9 cellular contexts compared by ENCODE assay signal in the genomic region with DNA sequence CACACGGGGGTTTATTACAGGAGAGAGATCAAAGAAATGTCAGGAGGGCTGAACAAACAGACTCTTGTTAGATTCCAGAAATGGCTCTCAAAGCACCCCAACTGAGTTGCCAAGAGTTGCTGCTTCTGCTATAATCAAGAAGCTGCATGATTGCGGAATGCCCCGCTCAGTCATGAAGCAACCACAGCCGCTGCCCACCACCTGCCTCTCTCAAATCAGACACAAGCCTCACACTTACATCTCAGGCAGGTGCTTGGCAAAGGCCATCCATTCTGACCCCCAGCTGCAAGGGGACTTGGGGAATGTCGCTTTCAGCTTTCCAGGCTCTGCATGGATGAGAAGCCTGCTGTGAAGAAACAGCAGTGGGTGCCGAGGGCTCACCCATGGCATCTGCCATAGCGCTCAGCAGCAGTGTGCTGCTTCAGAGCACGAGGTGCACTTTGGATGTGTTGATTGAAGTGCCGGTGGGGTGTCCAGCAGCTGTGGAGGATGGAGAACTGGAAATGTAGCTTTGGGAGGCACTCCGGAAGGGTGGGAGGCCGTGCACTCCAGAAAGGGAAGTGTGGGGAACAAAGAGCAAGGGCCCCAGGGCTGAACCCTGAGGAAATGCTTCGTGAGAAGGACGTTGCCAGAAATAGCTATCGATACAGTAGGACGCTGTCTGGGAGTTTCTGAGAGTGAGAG. TPM values are rescaled to one million over a fixed set of nuclear protein-coding genes. Genes with fewer than 3 reads are reported as not detected.
DNase-seq lines count a peak whose midpoint lies in the region; ATAC-seq and TF ChIP-seq lines count a peak whose summit lies in the region.
"Had no signal": no experiment of that assay in that cellular context is flagged by ENCODE, and none has a peak within 500 bp of the region (broad histone marks: within the 10 kb centered on the region; RNA-seq: fewer than 3 reads in every experiment).

No MANE protein-coding gene starts in this region.

- peak overlapping the region; percentile 5 for H3K4me3 Mint-ChIP-seq in chondrocyte (ENCODE audit: unreplicated experiment)
- H3K4me3 Mint-ChIP-seq in naive thymus-derived CD8-positive, alpha-beta T cell: peak overlapping the region in 9 of 10 donors; percentile 29 to 84 (median 52)

- no peak overlapping the region for H3K27ac Mint-ChIP-seq in chondrocyte (ENCODE audit: unreplicated experiment)
- H3K27ac Mint-ChIP-seq in naive thymus-derived CD8-positive, alpha-beta T cell: peak overlapping the region in 9 of 10 donors; percentile 29 to 81 (median 66)

- TF ChIP-seq CTCF in chondrocyte (IDR thresholded peaks at IDR 0.05): no peak

- peak; percentile 21 for DNase-seq in DMS153 treated with DMSO at 0.1 percent for 48 hours (lab: John Stamatoyannopoulos, UW; ENCODE audit: unreplicated experiment)
- DNase-seq in NCI-H1417 (lab: John Stamatoyannopoulos, UW): peak; percentile 54 to 97 (median 88)
- no peak for DNase-seq in chondrocyte (ENCODE audit: low spot score)
- DNase-seq in naive thymus-derived CD8-positive, alpha-beta T cell: peak in 1 of 10 donors; percentile 18
- DNase-seq in GM03348 (ENCODE audit: low spot score): no peak
- no peak for DNase-seq in cerebellar cortex (ENCODE audit: low spot score)
- DNase-seq: NCI-H524 treated with DMSO at 0.1 percent for 48 hours had no signal

- no peaks in the 10 kb centered on the region for H3K9me3 Mint-ChIP-seq in chondrocyte (ENCODE audit: low read depth)
- no peaks in the 10 kb centered on the region for H3K9me3 Mint-ChIP-seq in naive thymus-derived CD8-positive, alpha-beta T cell

- peaks cover 10% of the 10 kb centered on the region for H3K4me1 Mint-ChIP-seq in chondrocyte (ENCODE audit: low read depth)
- peaks cover 19 to 43% (median 36%) of the 10 kb centered on the region in 4 donors for H3K4me1 Mint-ChIP-seq in naive thymus-derived CD8-positive, alpha-beta T cell

- peak; percentile 33 to 45 for ATAC-seq in naive thymus-derived CD8-positive, alpha-beta T cell
- ATAC-seq in HG02759 (IDR thresholded peaks at IDR 0.05; ENCODE audit: unreplicated experiment) (no peak), GM21423 (IDR thresholded peaks at IDR 0.05; ENCODE audit: unreplicated experiment) (no peak)

- no peaks in the 10 kb centered on the region for H3K36me3 Mint-ChIP-seq in chondrocyte (ENCODE audit: low read depth)
- no peaks in the 10 kb centered on the region for H3K36me3 Mint-ChIP-seq in naive thymus-derived CD8-positive, alpha-beta T cell

- POLR2A ChIA-PET in naive thymus-derived CD8-positive, alpha-beta T cell (lab: Charles Lee): no interaction called here

- peaks cover 31% of the 10 kb centered on the region for H3K27me3 Mint-ChIP-seq in chondrocyte (ENCODE audit: low read depth)
- no peaks in the 10 kb centered on the region for H3K27me3 Mint-ChIP-seq in naive thymus-derived CD8-positive, alpha-beta T cell

RNA-seq across cellular contexts. Expression of gene LRRC74A, which starts 37.7 kb away (rescaled TPM):
- not detected in 3 replicates for total RNA-seq in chondrocyte
- total RNA-seq in naive thymus-derived CD8-positive, alpha-beta T cell: not detected
- polyA plus RNA-seq in naive thymus-derived CD8-positive, alpha-beta T cell: under 1 TPM in 1 of 3 donors, not detected in 2; 0.56 TPM

RNA-seq across cellular contexts. Expression of gene ANGEL1, which starts 51.2 kb away (rescaled TPM):
- 8.6 to 13.8 TPM (median 9.6 TPM) in 3 replicates for total RNA-seq in chondrocyte
- 10 to 100 TPM; 30.7 to 32.2 TPM for total RNA-seq in naive thymus-derived CD8-positive, alpha-beta T cell
- polyA plus RNA-seq in naive thymus-derived CD8-positive, alpha-beta T cell: 10 to 100 TPM; 26.7 to 27.6 (median 27.5) TPM

Comparison
In these comparisons a context has a peak if more than half of its experiments do, and no peak if none do; other contexts are left out.
1. DNase-seq: peak in DMS153 treated with DMSO at 0.1 percent for 48 hours (single experiment) and NCI-H1417 (3 of 3); none in chondrocyte (single experiment), GM03348 (single experiment) and cerebellar cortex (single experiment).
2. ATAC-seq: peak in naive thymus-derived CD8-positive, alpha-beta T cell (2 of 2); none in HG02759 (single experiment) and GM21423 (single experiment).